In the genomic region with DNA sequence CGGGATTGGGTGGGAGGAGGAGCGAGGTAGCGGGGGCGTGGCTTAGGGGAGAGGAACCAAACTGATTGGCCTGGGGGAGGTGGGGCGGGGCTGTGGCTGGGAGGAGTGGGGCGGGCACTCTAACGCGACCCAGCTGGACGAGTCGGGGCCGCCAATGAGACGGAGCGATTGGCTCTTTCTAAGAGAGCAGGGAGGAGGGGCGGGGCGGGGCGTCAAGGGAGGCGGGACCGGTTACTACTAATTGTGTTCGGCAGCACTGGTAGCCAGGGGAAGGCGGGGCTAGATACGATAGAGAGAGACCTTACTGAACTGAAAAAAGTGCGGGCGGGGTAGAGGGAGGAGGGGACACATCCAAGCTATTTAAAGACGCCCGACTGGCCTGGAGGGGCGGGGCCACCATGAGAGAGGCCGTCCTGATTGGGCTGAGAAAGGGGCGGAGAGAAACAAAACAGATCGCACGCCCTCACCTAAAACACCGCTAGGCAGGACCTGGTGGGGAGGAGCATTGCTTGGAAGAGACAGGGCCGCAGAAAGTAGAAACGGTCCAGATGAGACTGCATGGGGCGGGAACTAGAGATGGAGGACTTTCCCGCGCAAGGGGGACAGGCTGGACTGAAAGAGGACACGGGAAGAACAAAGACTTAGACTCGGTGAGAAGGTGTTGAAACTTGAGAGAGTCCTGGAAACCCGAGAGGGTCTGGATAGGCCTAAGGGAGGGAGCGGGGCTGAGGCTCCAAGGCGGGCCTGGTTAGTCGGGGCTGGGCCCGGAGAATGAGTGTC, we compare ENCODE assay signal across 8 cellular contexts. TPM values are rescaled to one million over a fixed set of nuclear protein-coding genes. Genes with fewer than 3 reads are reported as not detected.
DNase-seq lines count a peak whose midpoint lies in the region; ATAC-seq and TF ChIP-seq lines count a peak whose summit lies in the region.

A gene (minus strand): TSS at position 232 of the 780 bp plus-strand sequence. CDS start 295 bp downstream, outside the sequence.

- H3K4me3 ChIP-seq in H7 (ENCODE audit: insufficient read depth, low read depth, low read length) = peak within 1 kb of the TSS; percentile 65
- H3K4me3 ChIP-seq in psoas muscle = peak within 1 kb of the TSS; percentile 65

- H3K36me3 ChIP-seq in H7 (replicated peaks; ENCODE audit: control insufficient read depth, insufficient read depth, low read length) (no peaks in the 10 kb centered on the region), psoas muscle (ENCODE audit: insufficient read depth in 1 of 2, low read depth in 1 of 2) (no peaks in the 10 kb centered on the region)

- peak; percentile 79 for ATAC-seq in left ventricle myocardium superior
- peak; percentile 84 to 87 (median 86) for ATAC-seq in psoas muscle

- peak; percentile 100 for DNase-seq in ELF-1 (ENCODE audit: low read depth, low spot score)
- DNase-seq in H7 = peak; percentile 99
- peak; percentile 100 for DNase-seq in NCI-H1105 (lab: John Stamatoyannopoulos, UW)
- DNase-seq in SW480 (ENCODE audit: low spot score) = peak; percentile 100
- DNase-seq in left ventricle myocardium superior = peak; percentile 99
- DNase-seq in psoas muscle = peak; percentile 99 to 100
- peak; percentile 99 for DNase-seq in ureter (ENCODE audit: low spot score)

- intact Hi-C loops in left ventricle myocardium superior (cut with micrococcal nuclease) (no loop called here), psoas muscle (cut with DNase I) (loop anchor here in 1 of 2 donors (10.0 kb wide), 1 partner anchor 175 kb away; no protein-coding TSS in a partner anchor)

- H3K27ac ChIP-seq in angular gyrus (ENCODE audit: low read depth, low read length) (peak within 1 kb of the TSS; percentile 86), psoas muscle (peak within 1 kb of the TSS; percentile 65)

- peaks cover 12% of the 10 kb centered on the region for H3K4me1 ChIP-seq in psoas muscle

- no peaks in the 10 kb centered on the region for H3K9me3 ChIP-seq in psoas muscle

- H3K27me3 ChIP-seq in H7 (ENCODE audit: control insufficient read depth, insufficient read depth, low read length) = peaks cover 23% of the 10 kb centered on the region
- peaks cover 0 to 19% (median 12%) of the 10 kb centered on the region in 3 donors for H3K27me3 ChIP-seq in psoas muscle (ENCODE audit: insufficient read depth in 3 of 3, low read length in 2 of 3)

- TF ChIP-seq CTCF in psoas muscle (IDR thresholded peaks at IDR 0.05) = no peak

- WGBS in psoas muscle, 3 donors = 1 to 2% (median 1%) methylated on average over 40 to 43 of the region's 43 CpGs

RNA-seq across cellular contexts. Expression of the gene that starts here (rescaled TPM):
- total RNA-seq in H7 (2014; rRNA removed; shearing (Covaris generic)) = 0.14 and 0.37 TPM in 2 replicates
- 2.5 TPM for total RNA-seq in left ventricle myocardium superior
- total RNA-seq in psoas muscle = 1 to 10 TPM in 3 of 4 donors, under 1 TPM in 1; 0.65 to 2.4 (median 1.5) TPM
- polyA plus RNA-seq in psoas muscle = 1 to 10 TPM in 1 of 3 donors, under 1 TPM in 2; 0.10 to 1.1 (median 0.64) TPM
- 22.4 TPM for total RNA-seq in ureter

Comparison
In these comparisons a context has a peak if more than half of its experiments do, and no peak if none do; other contexts are left out.
1. Peak in every context shown above with its lines: DNase-seq, ATAC-seq, H3K4me3 ChIP-seq and H3K27ac ChIP-seq.
2. Peak in DNase-seq and H3K4me3 ChIP-seq in H7; RNA of the gene not detected or under 1 TPM.